8 cellular contexts compared by ENCODE assay signal in the genomic region with DNA sequence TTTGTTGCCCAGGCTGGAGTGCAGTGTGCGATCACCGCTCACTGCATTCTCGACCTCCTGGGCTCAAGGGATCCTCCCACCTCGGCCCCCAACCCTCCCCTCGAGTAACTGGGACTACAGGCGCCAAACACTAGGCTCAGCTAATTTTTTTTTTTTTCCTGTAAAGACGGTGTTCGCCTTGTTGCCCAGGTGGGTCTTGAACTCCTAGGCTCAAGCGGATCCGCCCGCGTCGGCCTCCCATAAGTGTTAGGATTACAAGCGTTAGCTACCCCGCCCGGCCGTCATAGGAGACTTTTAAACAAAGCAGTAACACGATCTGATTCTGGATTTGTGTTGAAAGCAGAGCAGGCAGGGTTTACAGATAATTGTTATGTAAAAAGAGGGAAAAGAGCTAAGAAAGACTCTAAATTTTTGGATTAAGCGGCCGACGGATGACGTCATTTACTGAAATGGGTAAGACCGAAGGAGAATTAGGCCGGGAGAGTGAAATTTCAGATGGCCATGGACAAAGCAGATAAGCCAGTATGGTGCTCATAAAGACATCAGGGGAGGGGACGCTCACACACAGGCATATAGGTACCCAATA. TPM values are rescaled to one million over a fixed set of nuclear protein-coding genes. Genes with fewer than 3 reads are reported as not detected.
DNase-seq lines count a peak whose midpoint lies in the region; ATAC-seq and TF ChIP-seq lines count a peak whose summit lies in the region.

No MANE protein-coding gene starts in this region.

- H3K27me3 Mint-ChIP-seq in activated naive CD8-positive, alpha-beta T cell, result no peaks in the 10 kb centered on the region
- no peaks in the 10 kb centered on the region for H3K27me3 Mint-ChIP-seq in progenitor cell of endocrine pancreas

- DNase-seq in AG09309 (ENCODE audit: low read depth) (peak; percentile 50), NOMO-1 (lab: John Stamatoyannopoulos, UW; ENCODE audit: unreplicated experiment in 2 of 2) (peak; percentile 74 to 81), left ventricle myocardium superior (peak; percentile 69), progenitor cell of endocrine pancreas (ENCODE audit: low spot score, unreplicated experiment) (peak; percentile 14)
- no peak for DNase-seq in activated CD4-positive, CD25-positive, alpha-beta regulatory T cell treated with anti-CD3 and anti-CD28 coated beads, Interleukin-2, amount 50 U/mL, for 72 hours

- no peaks in the 10 kb centered on the region for H3K9me3 Mint-ChIP-seq in activated naive CD8-positive, alpha-beta T cell (ENCODE audit: low read depth)
- H3K9me3 Mint-ChIP-seq in progenitor cell of endocrine pancreas (ENCODE audit: low read depth), result no peaks in the 10 kb centered on the region

- peaks cover 50% of the 10 kb centered on the region for H3K4me1 Mint-ChIP-seq in activated naive CD8-positive, alpha-beta T cell (ENCODE audit: low read depth)
- H3K4me1 Mint-ChIP-seq in progenitor cell of endocrine pancreas (ENCODE audit: low read depth), result peaks cover 40% of the 10 kb centered on the region

- TF ChIP-seq CTCF in AG09309 (IDR thresholded peaks at IDR 0.05; ENCODE audit: control insufficient read depth, insufficient read depth, low read depth, low read length, missing control alignments) (no peak), progenitor cell of endocrine pancreas (IDR thresholded peaks at IDR 0.05; ENCODE audit: unreplicated experiment) (no peak)

- H3K27ac Mint-ChIP-seq in activated naive CD8-positive, alpha-beta T cell, result peak overlapping the region; percentile 100
- H3K27ac Mint-ChIP-seq in progenitor cell of endocrine pancreas, result peak overlapping the region; percentile 100

- intact Hi-C loops in left ventricle myocardium superior (cut with micrococcal nuclease), result loop anchor here (10.0 kb wide), 1 partner anchor 62 kb away; a partner anchor contains a TSS

- H3K4me3 ChIP-seq in AG09309 (ENCODE audit: control insufficient read depth, low read depth, low read length), result peak overlapping the region; percentile 88

- peaks cover 3% of the 10 kb centered on the region for H3K36me3 Mint-ChIP-seq in activated naive CD8-positive, alpha-beta T cell
- H3K36me3 Mint-ChIP-seq in progenitor cell of endocrine pancreas (ENCODE audit: insufficient read depth), result no peaks in the 10 kb centered on the region

- ATAC-seq in GM19023 (IDR thresholded peaks at IDR 0.05; ENCODE audit: unreplicated experiment) (peak; percentile 2), HG03196 (IDR thresholded peaks at IDR 0.05; ENCODE audit: unreplicated experiment) (peak; percentile 5), left ventricle myocardium superior (peak; percentile 15)

- peak overlapping the region; percentile 98 for H3K4me3 Mint-ChIP-seq in activated naive CD8-positive, alpha-beta T cell
- H3K4me3 Mint-ChIP-seq in progenitor cell of endocrine pancreas (ENCODE audit: low read depth), result peak overlapping the region; percentile 94

RNA-seq across cellular contexts. Expression of a gene that starts 0.7 kb away (rescaled TPM):
- 25.9 TPM for total RNA-seq in left ventricle myocardium superior
- 44.7 and 45.7 TPM in 2 replicates for total RNA-seq in progenitor cell of endocrine pancreas

RNA-seq across cellular contexts. Expression of a gene that starts 1.1 kb away (rescaled TPM):
- total RNA-seq in left ventricle myocardium superior (21.4 TPM), progenitor cell of endocrine pancreas (45.9 and 55.7 TPM in 2 replicates)
